ENCODE assay signal across 8 cellular contexts in genomic region chr22:44025171-44026065, GRCh38. TPM values are rescaled to one million over a fixed set of nuclear protein-coding genes. Genes with fewer than 3 reads are reported as not detected.
DNase-seq lines count a peak whose midpoint lies in the region; ATAC-seq and TF ChIP-seq lines count a peak whose summit lies in the region.

No MANE protein-coding gene starts in this region.

- H2BK12ac ChIP-seq in mesenchymal stem cell (ENCODE audit: low read length in 2 of 2), result peak overlapping the region in 1 of 2 experiments; percentile 32

- H3K18ac ChIP-seq in mesenchymal stem cell (ENCODE audit: low read depth in 1 of 2, low read length in 2 of 2), result no peak overlapping the region

- no peak overlapping the region for H2AK5ac ChIP-seq in mesenchymal stem cell (ENCODE audit: low read length, severe bottlenecking)

- no peaks in the 10 kb centered on the region for H3F3A ChIP-seq in Loucy (ENCODE audit: low read depth)

- H3K4ac ChIP-seq in mesenchymal stem cell (ENCODE audit: low read depth in 1 of 2, low read length in 2 of 2), result no peak overlapping the region

- peak; percentile 93 for DNase-seq in GM13977 (ENCODE audit: low spot score)
- peak; percentile 21 to 69 for DNase-seq in ascending aorta (ENCODE audit: low spot score in 2 of 2)
- DNase-seq in mesenchymal stem cell, result no peak
- no peak for DNase-seq in NCI-H2171 (lab: John Stamatoyannopoulos, UW)
- no peak for DNase-seq in retina
- DNase-seq in stimulated activated CD4-positive, alpha-beta T cell treated with anti-CD3 and anti-CD28 coated beads, Interleukin-4, amount 100 ng/mL, for 4 hours, result no peak

- H3K27ac ChIP-seq in ascending aorta, result peak overlapping the region; percentile 61 to 84
- H3K27ac ChIP-seq in mesenchymal stem cell (ENCODE audit: low read length, poor library complexity, severe bottlenecking), result no peak overlapping the region

- no peak overlapping the region for H2BK5ac ChIP-seq in mesenchymal stem cell (ENCODE audit: low read depth, low read length, poor library complexity, severe bottlenecking)

- H3K4me3 ChIP-seq in Loucy (ENCODE audit: low read length, poor library complexity, severe bottlenecking), result peak overlapping the region; percentile 74
- peak overlapping the region; percentile 65 to 80 for H3K4me3 ChIP-seq in ascending aorta
- H3K4me3 ChIP-seq in mesenchymal stem cell (ENCODE audit: insufficient read depth in 1 of 2, low read depth in 1 of 2, low read length in 2 of 2), result peak overlapping the region in 1 of 2 experiments; percentile 80

- no peaks in the 10 kb centered on the region for H3K9me2 ChIP-seq in Loucy (replicated peaks; ENCODE audit: low read depth, low read length)

- 95% methylated on average over 26 of the region's 26 CpGs for WGBS in mesenchymal stem cell

- H3K9me3 ChIP-seq in Loucy (ENCODE audit: insufficient read depth, low read depth, low read length) (no peaks in the 10 kb centered on the region), ascending aorta (no peaks in the 10 kb centered on the region), mesenchymal stem cell (ENCODE audit: control insufficient read depth, low read length) (no peaks in the 10 kb centered on the region)

- H2BK15ac ChIP-seq in mesenchymal stem cell (ENCODE audit: low read depth, poor library complexity, severe bottlenecking), result no peak overlapping the region

- H3K4me1 ChIP-seq in Loucy (ENCODE audit: insufficient read depth, low read length, poor library complexity, severe bottlenecking) (peaks cover 8% of the 10 kb centered on the region), ascending aorta (peaks cover 0 to 3% of the 10 kb centered on the region in 2 donors), mesenchymal stem cell (ENCODE audit: control insufficient read depth, insufficient read depth, low read depth, low read length) (peaks cover 14% of the 10 kb centered on the region)

- peak overlapping the region; percentile 63 for H3K4me2 ChIP-seq in Loucy (ENCODE audit: low read depth, low read length, poor library complexity, severe bottlenecking)
- no peak overlapping the region for H3K4me2 ChIP-seq in mesenchymal stem cell (ENCODE audit: low read length, poor library complexity, severe bottlenecking)

- H3K36me3 ChIP-seq in Loucy (ENCODE audit: insufficient read depth, low read length) (no peaks in the 10 kb centered on the region), ascending aorta (no peaks in the 10 kb centered on the region), mesenchymal stem cell (ENCODE audit: control insufficient read depth in 1 of 2, insufficient read depth in 2 of 2, low read depth in 1 of 2, low read length in 2 of 2) (no peaks in the 10 kb centered on the region)

- H3K23ac ChIP-seq in mesenchymal stem cell (ENCODE audit: low read length in 2 of 2), result peak overlapping the region in 1 of 2 experiments; percentile 9

- no peak overlapping the region for H4K8ac ChIP-seq in mesenchymal stem cell (ENCODE audit: low read length)

- no peak overlapping the region for H3K14ac ChIP-seq in mesenchymal stem cell (ENCODE audit: low read length in 2 of 2)

- no peak for TF ChIP-seq CTCF in GM13977 (IDR thresholded peaks at IDR 0.05; ENCODE audit: extremely low read depth, insufficient read depth, missing control alignments)
- TF ChIP-seq CTCF in Loucy (conservative IDR thresholded peaks at IDR 0.05; ENCODE audit: low read length), result no peak
- TF ChIP-seq CTCF in ascending aorta (IDR thresholded peaks at IDR 0.05), result no peak

- peak overlapping the region; percentile 70 for H3K9ac ChIP-seq in Loucy (ENCODE audit: low read depth, low read length, poor library complexity, severe bottlenecking)
- H3K9ac ChIP-seq in mesenchymal stem cell (ENCODE audit: low read length), result peak overlapping the region; percentile 81

- H2BK120ac ChIP-seq in mesenchymal stem cell (ENCODE audit: low read depth, low read length), result no peak overlapping the region

- no peaks in the 10 kb centered on the region for H4K20me1 ChIP-seq in Loucy (ENCODE audit: insufficient read depth, low read length, poor library complexity, severe bottlenecking)

- H3K79me1 ChIP-seq in mesenchymal stem cell (replicated peaks; ENCODE audit: low read length, poor library complexity, severe bottlenecking), result peaks cover 9% of the 10 kb centered on the region

- peak; percentile 52 for ATAC-seq in GM21723 (IDR thresholded peaks at IDR 0.05; ENCODE audit: unreplicated experiment)

- no peaks in the 10 kb centered on the region for H3K27me3 ChIP-seq in Loucy (ENCODE audit: insufficient read depth, low read length, poor library complexity, severe bottlenecking)
- H3K27me3 ChIP-seq in ascending aorta, result no peaks in the 10 kb centered on the region
- no peaks in the 10 kb centered on the region for H3K27me3 ChIP-seq in mesenchymal stem cell (ENCODE audit: control insufficient read depth in 1 of 2, insufficient read depth in 1 of 2, low read length in 2 of 2)

- in situ Hi-C loops in GM13977 (cut with MboI; ENCODE audit: low pct_unique_long_range_greater_than_20kb, low sequenced_read_pairs, unreplicated experiment), result no loop called here

- H3K79me2 ChIP-seq in Loucy (ENCODE audit: insufficient read depth, low read length), result peaks cover 14% of the 10 kb centered on the region; the same call in 1 of the 2 replicates

- intact Hi-C loops in ascending aorta (cut with DNase I), result no loop called here

- no peak overlapping the region for H4K91ac ChIP-seq in mesenchymal stem cell (ENCODE audit: low read length)

- no peak overlapping the region for H2AFZ ChIP-seq in Loucy (ENCODE audit: low read length)
- no peak overlapping the region for H2AFZ ChIP-seq in mesenchymal stem cell (ENCODE audit: low read depth, low read length)

RNA-seq across cellular contexts. Expression of gene PARVB, which starts 1.3 kb away (rescaled TPM):
- 33.8 TPM for total RNA-seq in ascending aorta
- 14.6 TPM for polyA plus RNA-seq in mesenchymal stem cell (2013, experiment 1 of 2)
- polyA plus RNA-seq in mesenchymal stem cell (2013, experiment 2 of 2), result 13.4 TPM

Comparison
In these comparisons a context has a peak if more than half of its experiments do, and no peak if none do; other contexts are left out.
1. DNase-seq: peak in GM13977 (single experiment) and ascending aorta (2 of 2); none in mesenchymal stem cell (single experiment), NCI-H2171 (single experiment), retina (single experiment) and stimulated activated CD4-positive, alpha-beta T cell treated with anti-CD3 and anti-CD28 coated beads, Interleukin-4, amount 100 ng/mL, for 4 hours (0 of 2).